ENCODE assay signal across 10 cellular contexts in the genomic region with DNA sequence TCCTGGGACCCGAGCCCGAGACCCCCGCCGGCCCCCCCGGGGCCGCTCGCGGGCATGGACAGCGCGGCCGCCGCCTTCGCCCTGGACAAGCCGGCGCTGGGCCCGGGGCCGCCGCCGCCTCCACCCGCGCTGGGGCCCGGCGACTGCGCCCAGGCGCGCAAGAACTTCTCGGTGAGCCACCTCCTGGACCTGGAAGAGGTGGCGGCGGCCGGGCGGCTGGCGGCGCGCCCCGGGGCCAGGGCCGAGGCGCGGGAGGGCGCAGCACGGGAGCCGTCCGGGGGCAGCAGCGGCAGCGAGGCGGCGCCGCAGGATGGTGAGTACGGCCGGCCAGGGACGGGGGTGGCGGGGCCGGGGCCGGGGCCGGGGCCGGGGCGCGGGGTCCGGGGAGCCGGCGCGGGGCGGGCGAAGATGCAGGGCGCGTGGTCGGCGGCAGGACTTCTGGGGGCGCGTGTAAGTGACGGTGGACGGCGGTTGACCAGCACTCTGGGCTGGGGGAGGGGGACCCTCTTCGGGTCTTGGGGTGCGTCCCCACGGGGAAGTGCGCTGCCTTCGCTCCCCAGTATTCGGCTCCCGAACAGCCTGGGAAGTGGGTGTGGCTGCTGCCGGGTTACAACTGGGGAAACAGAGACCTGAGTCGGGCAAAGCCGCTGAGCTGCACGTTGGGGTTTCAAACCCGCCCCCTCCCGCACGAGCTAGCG. TPM values are rescaled to one million over a fixed set of nuclear protein-coding genes. Genes with fewer than 3 reads are reported as not detected.
DNase-seq lines count a peak whose midpoint lies in the region; ATAC-seq and TF ChIP-seq lines count a peak whose summit lies in the region.
"Had no signal": no experiment of that assay in that cellular context is flagged by ENCODE, and none has a peak within 500 bp of the region (broad histone marks: within the 10 kb centered on the region; RNA-seq: fewer than 3 reads in every experiment).

No MANE protein-coding gene starts in this region.

- no peaks in the 10 kb centered on the region for H3K4me1 ChIP-seq in CD8-positive, alpha-beta memory T cell (ENCODE audit: insufficient read depth, low read length)
- H3K4me1 ChIP-seq in foreskin keratinocyte: no peaks in the 10 kb centered on the region

- POLR2A ChIA-PET in CD8-positive, alpha-beta memory T cell (lab: Charles Lee): no interaction called here

- H3K27ac ChIP-seq in CD8-positive, alpha-beta memory T cell (ENCODE audit: low read depth, low read length): no peak overlapping the region
- no peak overlapping the region for H3K27ac ChIP-seq in SK-N-MC
- H3K27ac ChIP-seq in foreskin keratinocyte: no peak overlapping the region

- H3K9me3 ChIP-seq in CD8-positive, alpha-beta memory T cell (ENCODE audit: low read length): no peaks in the 10 kb centered on the region
- no peaks in the 10 kb centered on the region for H3K9me3 ChIP-seq in SK-N-MC (ENCODE audit: low read depth, low read length)

- H3K9ac ChIP-seq in SK-N-MC (ENCODE audit: insufficient read length): peak overlapping the region; percentile 65

- no peaks in the 10 kb centered on the region for H3K36me3 ChIP-seq in CD8-positive, alpha-beta memory T cell (ENCODE audit: insufficient read depth, low read length)
- peaks cover 13% of the 10 kb centered on the region for H3K36me3 ChIP-seq in SK-N-MC (ENCODE audit: insufficient read depth, low read length)

- CTCF ChIA-PET in CD8-positive, alpha-beta memory T cell (lab: Charles Lee): no interaction called here

- no peaks in the 10 kb centered on the region for H3K27me3 ChIP-seq in CD8-positive, alpha-beta memory T cell (ENCODE audit: insufficient read depth, low read length, poor library complexity, severe bottlenecking)
- peaks cover 68% of the 10 kb centered on the region for H3K27me3 ChIP-seq in foreskin keratinocyte

- no peak overlapping the region for H3K27ac Mint-ChIP-seq in CD8-positive, alpha-beta memory T cell

- H3K4me3 Mint-ChIP-seq in CD8-positive, alpha-beta memory T cell: peak overlapping the region in 4 of 7 donors; percentile 44 to 80 (median 54)

- peaks cover 3 to 8% (median 4%) of the 10 kb centered on the region in 3 donors for H3K4me1 Mint-ChIP-seq in CD8-positive, alpha-beta memory T cell

- no peak overlapping the region for H3K4me3 ChIP-seq in CD8-positive, alpha-beta memory T cell (ENCODE audit: low read length)
- H3K4me3 ChIP-seq in SK-N-MC (peak overlapping the region; percentile 85), skeletal muscle cell (ENCODE audit: low read depth, low read length) (peak overlapping the region; percentile 24)

- ATAC-seq in foreskin keratinocyte: peak; percentile 26
- no peak for ATAC-seq in HG03565 (IDR thresholded peaks at IDR 0.05; ENCODE audit: unreplicated experiment)
- ATAC-seq in HG03342 (IDR thresholded peaks at IDR 0.05; ENCODE audit: unreplicated experiment): no peak

- H3K36me3 Mint-ChIP-seq in CD8-positive, alpha-beta memory T cell: no peaks in the 10 kb centered on the region

- H3K9me3 Mint-ChIP-seq in CD8-positive, alpha-beta memory T cell: no peaks in the 10 kb centered on the region

- TF ChIP-seq CTCF in foreskin keratinocyte (conservative IDR thresholded peaks at IDR 0.05): no peak

- H3K27me3 Mint-ChIP-seq in CD8-positive, alpha-beta memory T cell: peaks cover 20 to 22% of the 10 kb centered on the region in 2 donors

- DNase-seq in CD8-positive, alpha-beta memory T cell: no peak
- DNase-seq in SK-N-MC (ENCODE audit: low read depth, low spot score): no peak
- no peak for DNase-seq in foreskin keratinocyte
- no peak for DNase-seq in skeletal muscle cell (ENCODE audit: low read depth)
- DNase-seq in activated CD4-positive, CD25-positive, alpha-beta regulatory T cell treated with anti-CD3 and anti-CD28 coated beads, Interleukin-2, amount 50 U/mL, for 72 hours: no peak
- DNase-seq in Ammon's horn (ENCODE audit: low spot score): no peak
- DNase-seq: activated gamma-delta T cell treated with Interleukin-2 at 50 U/mL for 16 hours had no signal

RNA-seq across cellular contexts. Expression of gene PRRX2, which starts 0.5 kb away (rescaled TPM):
- total RNA-seq in CD8-positive, alpha-beta memory T cell: under 1 TPM; 0.35 to 0.66 TPM
- not detected for polyA plus RNA-seq in CD8-positive, alpha-beta memory T cell
- not detected in 2 replicates for total RNA-seq in foreskin keratinocyte
- 0.06 and 0.09 TPM in 2 replicates for polyA plus RNA-seq in foreskin keratinocyte
- total RNA-seq: HT1080 had no signal

RNA-seq across cellular contexts. Expression of gene ASB6, which starts 24.0 kb away (rescaled TPM):
- 10 to 100 TPM; 28.0 to 28.3 TPM for total RNA-seq in CD8-positive, alpha-beta memory T cell
- 31.0 TPM for polyA plus RNA-seq in CD8-positive, alpha-beta memory T cell
- 22.7 and 23.2 TPM in 2 replicates for total RNA-seq in foreskin keratinocyte
- polyA plus RNA-seq in foreskin keratinocyte: 20.0 and 21.2 TPM in 2 replicates

RNA-seq across cellular contexts. Expression of gene NTMT1, which starts 40.0 kb away (rescaled TPM):
- total RNA-seq in CD8-positive, alpha-beta memory T cell: 10 to 100 TPM; 65.5 to 68.9 TPM
- 48.6 TPM for polyA plus RNA-seq in CD8-positive, alpha-beta memory T cell
- total RNA-seq in foreskin keratinocyte: 64.2 and 70.9 TPM in 2 replicates
- 130 and 132 TPM in 2 replicates for polyA plus RNA-seq in foreskin keratinocyte

RNA-seq across cellular contexts. Expression of gene C9orf50, which starts 45.1 kb away (rescaled TPM):
- total RNA-seq in CD8-positive, alpha-beta memory T cell: not detected
- polyA plus RNA-seq in CD8-positive, alpha-beta memory T cell: not detected
- total RNA-seq in foreskin keratinocyte: not detected in 2 replicates
- not detected in 2 replicates for polyA plus RNA-seq in foreskin keratinocyte
- total RNA-seq: HT1080 had no signal
